Comparison of ENCODE assay signal across 17 cellular contexts in the genomic region with DNA sequence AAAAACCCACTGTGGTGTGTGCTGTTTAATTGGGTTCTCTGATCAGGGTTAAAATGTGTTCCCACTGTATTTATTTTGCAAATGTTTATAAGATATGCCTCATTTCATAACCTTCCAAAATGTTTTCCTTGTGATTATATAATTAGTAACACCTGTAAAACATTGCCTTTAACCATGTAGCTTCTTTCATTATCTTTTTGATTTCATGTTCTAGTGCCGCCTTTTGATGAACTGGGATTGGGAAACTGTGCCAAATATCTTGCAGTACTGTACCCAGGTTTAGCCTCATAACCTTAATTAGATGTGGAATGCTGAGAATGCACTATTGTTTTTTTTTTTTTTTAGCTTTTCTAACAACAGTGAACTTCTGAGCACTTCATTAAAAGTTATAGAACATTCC.
DNase-seq lines count a peak whose midpoint lies in the region; ATAC-seq and TF ChIP-seq lines count a peak whose summit lies in the region.
"Had no signal": no experiment of that assay in that cellular context is flagged by ENCODE, and none has a peak within 500 bp of the region (broad histone marks: within the 10 kb centered on the region; RNA-seq: fewer than 3 reads in every experiment).

No MANE protein-coding gene starts in this region.

- H3K36me3 ChIP-seq in IMR-90 (ENCODE audit: control insufficient read depth, insufficient read depth, low read length) (peaks cover 6% of the 10 kb centered on the region), breast epithelium (no peaks in the 10 kb centered on the region)
- H3K36me3 ChIP-seq: HAP-1, left lung, neutrophil, uterus had no signal

- H3K4ac ChIP-seq in IMR-90 (ENCODE audit: low read depth, low read length): no peak overlapping the region

- no peak for TF ChIP-seq CTCF in 22Rv1 (IDR thresholded peaks at IDR 0.05)
- TF ChIP-seq CTCF in IMR-90 (conservative IDR thresholded peaks at IDR 0.05; ENCODE audit: low read depth, low read length): no peak
- no peak for TF ChIP-seq CTCF in breast epithelium (IDR thresholded peaks at IDR 0.05)

- H3K56ac ChIP-seq in IMR-90 (ENCODE audit: extremely low read depth, insufficient read depth, low read length): no peak overlapping the region

- CTCF ChIA-PET in IMR-90 (lab: Yijun Ruan, JAX): interaction anchor here (0.9 to 1.1 kb wide), 2 partner anchors 9 to 12 kb away, joined by 5 read pairs; no protein-coding TSS in a partner anchor

- in situ Hi-C loops in IMR-90 (cut with MboI; ENCODE audit: low sequenced_read_pairs): no loop called here

- no peak overlapping the region for H2AK9ac ChIP-seq in IMR-90 (replicated peaks; ENCODE audit: low read depth, low read length, poor library complexity)

- H3K9me1 ChIP-seq in IMR-90 (ENCODE audit: insufficient read depth, low read length): peaks cover 16% of the 10 kb centered on the region; the same call in 1 of the 2 replicates

- no peak overlapping the region for H3K9ac ChIP-seq in IMR-90 (ENCODE audit: low read depth, low read length)

- peak overlapping the region in 1 of 2 experiments; percentile 17; a peak in 2 of 4 replicates for H4K8ac ChIP-seq in IMR-90 (ENCODE audit: low read depth in 2 of 2, low read length in 2 of 2)

- no peaks in the 10 kb centered on the region for H3K27me3 Mint-ChIP-seq in natural killer cell treated with Interleukin-12 subunit alpha and Interleukin-12 subunit beta and Interleukin-15 and Interleukin-18, amount 100 ng/mL, for 72 hours
- H3K27me3 Mint-ChIP-seq: activated naive CD4-positive, alpha-beta T cell treated with anti-CD3 and anti-CD28 coated beads, Interleukin-2, amount 10 ng/mL, durations not matched to agents 7 days and 5 days had no signal

- dilution Hi-C loops in IMR-90 (cut with HindIII; ENCODE audit: low sequenced_read_pairs, unreplicated experiment): no loop called here

- H3K27me3 ChIP-seq in IMR-90 (ENCODE audit: control insufficient read depth, insufficient read depth, low read length) (no peaks in the 10 kb centered on the region), breast epithelium (no peaks in the 10 kb centered on the region), layer of hippocampus (ENCODE audit: control insufficient read depth, insufficient read depth, low read length) (no peaks in the 10 kb centered on the region)
- H3K27me3 ChIP-seq: left lung, neutrophil, uterus had no signal

- H2BK15ac ChIP-seq in IMR-90 (ENCODE audit: low read depth, low read length): no peak overlapping the region

- H3K23ac ChIP-seq in IMR-90 (ENCODE audit: low read depth, low read length): no peak overlapping the region

- BruUV-seq in IMR-90 (replicated peaks; lab: Mats Ljungman, UMichigan): no TSS peak

- H2BK5ac ChIP-seq in IMR-90 (ENCODE audit: low read depth, low read length, poor library complexity, severe bottlenecking): peak overlapping the region; percentile 38

- H4K5ac ChIP-seq in IMR-90 (ENCODE audit: low read depth, low read length): no peak overlapping the region

- no peak for TF ChIP-seq POLR2A in IMR-90 (IDR thresholded peaks at IDR 0.05; ENCODE audit: low read depth, low read length)
- no peak for TF ChIP-seq POLR2A in breast epithelium (IDR thresholded peaks at IDR 0.05)

- no peak overlapping the region for H2BK20ac ChIP-seq in IMR-90 (ENCODE audit: low read depth, low read length)

- H3K27ac Mint-ChIP-seq in natural killer cell treated with Interleukin-12 subunit alpha and Interleukin-12 subunit beta and Interleukin-15 and Interleukin-18, amount 100 ng/mL, for 72 hours: no peak overlapping the region
- no peak overlapping the region for H3K27ac Mint-ChIP-seq in activated naive CD4-positive, alpha-beta T cell treated with anti-CD3 and anti-CD28 coated beads, Interleukin-2, amount 50 U/mL, for 72 hours
- H3K27ac Mint-ChIP-seq: activated naive CD4-positive, alpha-beta T cell treated with anti-CD3 and anti-CD28 coated beads, Interleukin-2, amount 10 ng/mL, durations not matched to agents 7 days and 5 days had no signal

- ATAC-seq in IMR-90 (ENCODE audit: low read depth): no peak
- no peak for ATAC-seq in natural killer cell treated with Interleukin-12 subunit alpha and Interleukin-12 subunit beta and Interleukin-15 and Interleukin-18, amount 100 ng/mL, for 72 hours
- no peak for ATAC-seq in activated naive CD4-positive, alpha-beta T cell treated with anti-CD3 and anti-CD28 coated beads, Interleukin-2, amount 50 U/mL, for 72 hours
- ATAC-seq: left lung had no signal

- H3K4me1 Mint-ChIP-seq in natural killer cell treated with Interleukin-12 subunit alpha and Interleukin-12 subunit beta and Interleukin-15 and Interleukin-18, amount 100 ng/mL, for 72 hours (ENCODE audit: low read depth in 2 of 2): no peaks in the 10 kb centered on the region
- H3K4me1 Mint-ChIP-seq: activated naive CD4-positive, alpha-beta T cell treated with anti-CD3 and anti-CD28 coated beads, Interleukin-2, amount 10 ng/mL, durations not matched to agents 7 days and 5 days had no signal

- POLR2A ChIA-PET in IMR-90 (lab: Charles Lee; ENCODE audit: unreplicated experiment): interaction anchor here (0.6 kb wide), 1 partner anchor 99 kb away, joined by 5 read pairs; no protein-coding TSS in a partner anchor

- no peak overlapping the region for H3K4me3 Mint-ChIP-seq in natural killer cell treated with Interleukin-12 subunit alpha and Interleukin-12 subunit beta and Interleukin-15 and Interleukin-18, amount 100 ng/mL, for 72 hours
- H3K4me3 Mint-ChIP-seq: activated naive CD4-positive, alpha-beta T cell treated with anti-CD3 and anti-CD28 coated beads, Interleukin-2, amount 10 ng/mL, durations not matched to agents 7 days and 5 days had no signal

- H3K27ac ChIP-seq in 22Rv1: peak overlapping the region; percentile 60
- H3K27ac ChIP-seq in IMR-90 (ENCODE audit: insufficient read depth, low read length): no peak overlapping the region
- H3K27ac ChIP-seq in breast epithelium: peak overlapping the region; percentile 73 to 83
- peak overlapping the region; percentile 13 for H3K27ac ChIP-seq in layer of hippocampus (ENCODE audit: low read depth, low read length)
- H3K27ac ChIP-seq: left lung, neutrophil had no signal

- intact Hi-C loops in IMR-90 (cut with micrococcal nuclease) (no loop called here), breast epithelium (cut with DNase I; ENCODE audit: low total_unique reads) (no loop called here)

- peak overlapping the region; percentile 54 for H2BK120ac ChIP-seq in IMR-90 (ENCODE audit: low read depth, low read length)

- H4K20me1 ChIP-seq in IMR-90 (ENCODE audit: insufficient read depth, low read length): no peaks in the 10 kb centered on the region

- peaks cover 7 to 41% of the 10 kb centered on the region in 2 experiments for H3K79me1 ChIP-seq in IMR-90 (ENCODE audit: low read depth in 1 of 2, low read length in 2 of 2)

- H3K9me3 ChIP-seq in IMR-90 (ENCODE audit: control insufficient read depth, insufficient read depth, low read length) (no peaks in the 10 kb centered on the region), breast epithelium (no peaks in the 10 kb centered on the region)
- H3K9me3 ChIP-seq: HAP-1, left lung, neutrophil, uterus had no signal

- no peaks in the 10 kb centered on the region for H3K36me3 Mint-ChIP-seq in natural killer cell treated with Interleukin-12 subunit alpha and Interleukin-12 subunit beta and Interleukin-15 and Interleukin-18, amount 100 ng/mL, for 72 hours
- no peaks in the 10 kb centered on the region for H3K36me3 Mint-ChIP-seq in activated naive CD4-positive, alpha-beta T cell treated with anti-CD3 and anti-CD28 coated beads, Interleukin-2, amount 50 U/mL, for 72 hours
- H3K36me3 Mint-ChIP-seq: activated naive CD4-positive, alpha-beta T cell treated with anti-CD3 and anti-CD28 coated beads, Interleukin-2, amount 10 ng/mL, durations not matched to agents 7 days and 5 days had no signal

- H3K4me1 ChIP-seq in IMR-90 (ENCODE audit: control insufficient read depth, insufficient read depth, low read length): peaks cover 18% of the 10 kb centered on the region
- no peaks in the 10 kb centered on the region for H3K4me1 ChIP-seq in breast epithelium
- H3K4me1 ChIP-seq: uterus had no signal

- no peak overlapping the region; the same call in 1 of the 2 replicates for H3K18ac ChIP-seq in IMR-90 (ENCODE audit: low read depth, low read length)

- H3K4me2 ChIP-seq in IMR-90 (ENCODE audit: low read depth, low read length): no peak overlapping the region

- H4K91ac ChIP-seq in IMR-90 (ENCODE audit: insufficient read depth, low read depth, low read length): no peak overlapping the region

- no peaks in the 10 kb centered on the region for H3K9me3 Mint-ChIP-seq in natural killer cell treated with Interleukin-12 subunit alpha and Interleukin-12 subunit beta and Interleukin-15 and Interleukin-18, amount 100 ng/mL, for 72 hours
- H3K9me3 Mint-ChIP-seq in activated naive CD4-positive, alpha-beta T cell treated with anti-CD3 and anti-CD28 coated beads, Interleukin-2, amount 50 U/mL, for 72 hours: no peaks in the 10 kb centered on the region
- H3K9me3 Mint-ChIP-seq: activated naive CD4-positive, alpha-beta T cell treated with anti-CD3 and anti-CD28 coated beads, Interleukin-2, amount 10 ng/mL, durations not matched to agents 7 days and 5 days had no signal

- no peak overlapping the region for H3K4me3 ChIP-seq in IMR-90 (ENCODE audit: insufficient read depth, low read depth, low read length)
- H3K4me3 ChIP-seq in breast epithelium: no peak overlapping the region
- H3K4me3 ChIP-seq: HAP-1, left lung, uterus had no signal

- no peak overlapping the region for H2AFZ ChIP-seq in IMR-90 (replicated peaks; ENCODE audit: low read length, poor library complexity)

- DNase-seq in IMR-90: no peak
- no peak for DNase-seq in breast epithelium (ENCODE audit: low spot score in 2 of 2)
- no peak for DNase-seq in SHP77 treated with DMSO at 0.1 percent for 48 hours (lab: John Stamatoyannopoulos, UW)
- no peak for DNase-seq in natural killer cell treated with Interleukin-12 subunit alpha and Interleukin-12 subunit beta and Interleukin-15 and Interleukin-18, amount 100 ng/mL, for 72 hours (ENCODE audit: low spot score)
- DNase-seq in RPMI8226: no peak
- DNase-seq in activated naive CD4-positive, alpha-beta T cell treated with anti-CD3 and anti-CD28 coated beads, Interleukin-2, amount 50 U/mL, for 72 hours (ENCODE audit: low spot score in 2 of 2): no peak
- DNase-seq: ACHN; activated naive CD4-positive, alpha-beta T cell treated with anti-CD3 and anti-CD28 coated beads, Interleukin-2, amount 10 ng/mL, durations not matched to agents 7 days and 5 days; cortex of kidney; DND-41; left lung; NCI-H1092; uterus had no signal

- no peak overlapping the region for H2AK5ac ChIP-seq in IMR-90 (ENCODE audit: low read depth, low read length)

- no peak for TF ChIP-seq RAD21 in IMR-90 (IDR thresholded peaks at IDR 0.05; ENCODE audit: low read length)

- 0 out of 2 replicates have a peak overlapping the region, but pooled peaks have one; percentile 27 for H3K14ac ChIP-seq in IMR-90 (replicated peaks; ENCODE audit: low read depth, low read length)

- no CpG with 5 or more reads among the region's 1 CpG for WGBS in IMR-90 (ENCODE audit: extremely low coverage in 2 of 2, insufficient read length in 1 of 2), 2 experiments

TF ChIP-seq in IMR-90, 13 proteins besides CTCF, POLR2A, EP300 and RAD21 (continues in another document):
- TF ChIP-seq NFE2L2 (IDR thresholded peaks at IDR 0.05; ENCODE audit: low read depth, low read length): no peak
